In genomic region chr16:30096105-30096861, GRCh38 we compare ENCODE assay signal across 8 cellular contexts.
DNase-seq lines count a peak whose midpoint lies in the region; ATAC-seq and TF ChIP-seq lines count a peak whose summit lies in the region.

Gene YPEL3 (minus strand): TSS chr16:30096213. CDS start chr16:30095482, 731 bp downstream.

- peak; percentile 40 for ATAC-seq in HG02943 (IDR thresholded peaks at IDR 0.05; ENCODE audit: low read depth, unreplicated experiment)

- peak; percentile 99 for DNase-seq in GM10266 (ENCODE audit: extremely low spot score)
- DNase-seq in NCI-H510A (lab: John Stamatoyannopoulos, UW): peak; percentile 92
- peak; percentile 86 to 87 for DNase-seq in activated CD4-positive, alpha-beta T cell treated with anti-CD3 and anti-CD28 coated beads, Interleukin-2, amount 50 U/mL, for 48 hours
- peak; percentile 57 for DNase-seq in dedifferentiated amniotic fluid mesenchymal stem cell (ENCODE audit: extremely low spot score)
- peak; percentile 96 for DNase-seq in left kidney (ENCODE audit: low read depth, low spot score)
- peak; percentile 75 to 87 for DNase-seq in stimulated activated CD4-positive, alpha-beta T cell treated with anti-CD3 and anti-CD28 coated beads, Interleukin-1b, Interleukin-23, amount 100 ng/mL, for 4 hours (ENCODE audit: low read depth in 2 of 2)
- DNase-seq in SW 1271 (lab: John Stamatoyannopoulos, UW): no peak

- no peak for TF ChIP-seq CTCF in GM10266 (IDR thresholded peaks at IDR 0.05; ENCODE audit: control insufficient read depth, insufficient read depth, low read depth, missing control alignments)

Comparison
In these comparisons a context has a peak if more than half of its experiments do, and no peak if none do; other contexts are left out.
1. DNase-seq: peak in GM10266 (single experiment), NCI-H510A (single experiment), activated CD4-positive, alpha-beta T cell treated with anti-CD3 and anti-CD28 coated beads, Interleukin-2, amount 50 U/mL, for 48 hours (2 of 2), dedifferentiated amniotic fluid mesenchymal stem cell (single experiment), left kidney (single experiment) and stimulated activated CD4-positive, alpha-beta T cell treated with anti-CD3 and anti-CD28 coated beads, Interleukin-1b, Interleukin-23, amount 100 ng/mL, for 4 hours (2 of 2); none in SW 1271 (0 of 2).